In genomic region chr1:228445867-228446584, GRCh38 we compare ENCODE assay signal across 1 cellular context.
A peak's percentile ranks its signal among the peaks of the same experiment; 100 is the strongest.
TF ChIP-seq lines count a peak whose summit lies in the region.

No MANE protein-coding gene starts in this region.

TF ChIP-seq in H1, 55 proteins besides CTCF, POLR2A, EP300 and RAD21:
- TF ChIP-seq RBBP5 (IDR thresholded peaks at IDR 0.05; ENCODE audit: borderline replicate concordance, low read depth, low read length) = peak; percentile 47; the same call in 1 of the 2 replicates
- no peak for TF ChIP-seq CTBP2 (IDR thresholded peaks at IDR 0.05; ENCODE audit: borderline replicate concordance, insufficient read depth, insufficient read length, low read length)
- TF ChIP-seq BCL11A (IDR thresholded peaks at IDR 0.05; ENCODE audit: low read depth in 2 of 2, low read length in 2 of 2) = no peak
- no peak for TF ChIP-seq ATF3 (IDR thresholded peaks at IDR 0.05; ENCODE audit: insufficient read depth, low read depth, low read length)
- 0 out of 2 replicates have a peak, but pooled peaks have one; percentile 9 for TF ChIP-seq GABPA (IDR thresholded peaks at IDR 0.05; ENCODE audit: borderline replicate concordance, insufficient read depth, low read length)
- no peak for TF ChIP-seq TCF12 (IDR thresholded peaks at IDR 0.05; ENCODE audit: low read depth, low read length)
- TF ChIP-seq YY1 (IDR thresholded peaks at IDR 0.05; ENCODE audit: low read depth, low read length) = no peak
- peak; percentile 83; the same call in 1 of the 2 replicates for TF ChIP-seq SUZ12 (IDR thresholded peaks at IDR 0.05; ENCODE audit: low read length)
- TF ChIP-seq SIN3A (conservative IDR thresholded peaks at IDR 0.05 in 1 of 2, IDR thresholded peaks at IDR 0.05 in 1 of 2; ENCODE audit: low read depth in 1 of 2, low read length in 2 of 2) = no peak
- peak; percentile 56; the same call in 1 of the 2 replicates for TF ChIP-seq USF2 (IDR thresholded peaks at IDR 0.05; ENCODE audit: low read length)
- no peak for TF ChIP-seq KDM1A (IDR thresholded peaks at IDR 0.05; ENCODE audit: borderline replicate concordance, low read length)
- no peak for TF ChIP-seq SIRT6 (IDR thresholded peaks at IDR 0.05; ENCODE audit: low read length)
- TF ChIP-seq NANOG (IDR thresholded peaks at IDR 0.05; ENCODE audit: insufficient read depth, low read depth, low read length, poor library complexity, severe bottlenecking) = no peak
- no peak; the same call in 1 of the 2 replicates for TF ChIP-seq E2F6 (IDR thresholded peaks at IDR 0.05)
- no peak for TF ChIP-seq SP1 (IDR thresholded peaks at IDR 0.05; ENCODE audit: low read depth, low read length)
- TF ChIP-seq GTF2F1 (IDR thresholded peaks at IDR 0.05; ENCODE audit: borderline replicate concordance, low read depth, low read length) = no peak
- no peak for TF ChIP-seq ATF2 (IDR thresholded peaks at IDR 0.05; ENCODE audit: low read length)
- TF ChIP-seq CHD7 (IDR thresholded peaks at IDR 0.05; ENCODE audit: insufficient replicate concordance, low read length) = no peak
- no peak for TF ChIP-seq CBX5 (IDR thresholded peaks at IDR 0.05; ENCODE audit: low read depth, low read length)
- TF ChIP-seq FOSL1 (IDR thresholded peaks at IDR 0.05; ENCODE audit: insufficient read depth, low read depth, low read length) = no peak
- TF ChIP-seq JUN (IDR thresholded peaks at IDR 0.05; ENCODE audit: low read depth, low read length) = no peak
- TF ChIP-seq RNF2 (IDR thresholded peaks at IDR 0.05; ENCODE audit: borderline replicate concordance, low read depth, low read length, missing control alignments, poor library complexity, severe bottlenecking) = no peak
- TF ChIP-seq CHD2 (IDR thresholded peaks at IDR 0.05; ENCODE audit: low read length) = no peak
- no peak for TF ChIP-seq RFX5 (IDR thresholded peaks at IDR 0.05; ENCODE audit: borderline replicate concordance, low read depth, low read length)
- TF ChIP-seq SP2 (IDR thresholded peaks at IDR 0.05; ENCODE audit: low read length) = no peak
- TF ChIP-seq RXRA (IDR thresholded peaks at IDR 0.05; ENCODE audit: insufficient read depth, low read depth, low read length) = no peak
- TF ChIP-seq POLR2AphosphoS5 (IDR thresholded peaks at IDR 0.05; ENCODE audit: low read depth, low read length) = no peak
- TF ChIP-seq SRF (IDR thresholded peaks at IDR 0.05; ENCODE audit: low read depth, low read length) = no peak
- no peak for TF ChIP-seq TEAD4 (IDR thresholded peaks at IDR 0.05; ENCODE audit: low read depth, low read length)
- no peak for TF ChIP-seq SP4 (IDR thresholded peaks at IDR 0.05; ENCODE audit: low read length)
- TF ChIP-seq BRCA1 (IDR thresholded peaks at IDR 0.05; ENCODE audit: low read depth, low read length) = no peak
- no peak for TF ChIP-seq CEBPB (IDR thresholded peaks at IDR 0.05; ENCODE audit: low read depth, low read length)
- peak; percentile 50 for TF ChIP-seq KDM4A (IDR thresholded peaks at IDR 0.05; ENCODE audit: low read depth, low read length, severe bottlenecking)
- peak; percentile 70 for TF ChIP-seq EZH2 (IDR thresholded peaks at IDR 0.05; ENCODE audit: low read depth, low read length, severe bottlenecking)
- no peak for TF ChIP-seq ZNF274 (IDR thresholded peaks at IDR 0.05; ENCODE audit: borderline replicate concordance, extremely low read depth, low read length)
- no peak for TF ChIP-seq CREB1 (IDR thresholded peaks at IDR 0.05)
- peak; percentile 40 for TF ChIP-seq ASH2L (IDR thresholded peaks at IDR 0.05; ENCODE audit: low read length)
- no peak for TF ChIP-seq POU5F1 (IDR thresholded peaks at IDR 0.05; ENCODE audit: low read depth, low read length)
- 0 out of 4 replicates have a peak, but pooled peaks of 1 of the 2 experiments have one; percentile 40 for TF ChIP-seq HDAC2 (IDR thresholded peaks at IDR 0.05; ENCODE audit: borderline replicate concordance in 1 of 2, low read depth in 2 of 2, low read length in 2 of 2)
- TF ChIP-seq MAX (IDR thresholded peaks at IDR 0.05) = no peak
- no peak for TF ChIP-seq NRF1 (IDR thresholded peaks at IDR 0.05; ENCODE audit: low read depth, low read length)
- no peak for TF ChIP-seq PHF8 (conservative IDR thresholded peaks at IDR 0.05; ENCODE audit: low read depth, low read length)
- TF ChIP-seq JUND (IDR thresholded peaks at IDR 0.05; ENCODE audit: low read length) = no peak
- TF ChIP-seq TAF1 (IDR thresholded peaks at IDR 0.05; ENCODE audit: low read depth, low read length) = no peak
- TF ChIP-seq CHD1 (IDR thresholded peaks at IDR 0.05; ENCODE audit: low read depth, low read length) = no peak
- no peak for TF ChIP-seq TAF7 (optimal IDR thresholded peaks at IDR 0.05; ENCODE audit: borderline replicate concordance, low read depth, low read length)
- no peak for TF ChIP-seq EGR1 (IDR thresholded peaks at IDR 0.05; ENCODE audit: borderline replicate concordance, low read depth, low read length)
- no peak for TF ChIP-seq KDM5A (IDR thresholded peaks at IDR 0.05; ENCODE audit: low read length)
- TF ChIP-seq BACH1 (IDR thresholded peaks at IDR 0.05; ENCODE audit: low read length) = no peak
- TF ChIP-seq CBX8 (IDR thresholded peaks at IDR 0.05; ENCODE audit: borderline replicate concordance, low read depth, low read length) = no peak; the same call in 1 of the 2 replicates
- TF ChIP-seq SAP30 (IDR thresholded peaks at IDR 0.05; ENCODE audit: insufficient read depth, insufficient replicate concordance, low read length) = no peak
